ENCODE assay signal across 11 cellular contexts in genomic region chr11:102760355-102761035, GRCh38. TPM values are rescaled to one million over a fixed set of nuclear protein-coding genes. Genes with fewer than 3 reads are reported as not detected.
DNase-seq lines count a peak whose midpoint lies in the region; ATAC-seq, FAIRE-seq and TF ChIP-seq lines count a peak whose summit lies in the region.
"Had no signal": no experiment of that assay in that cellular context is flagged by ENCODE, and none has a peak within 500 bp of the region (broad histone marks: within the 10 kb centered on the region; RNA-seq: fewer than 3 reads in every experiment).

No MANE protein-coding gene starts in this region.

- no peak for ATAC-seq in HG03565 (IDR thresholded peaks at IDR 0.05; ENCODE audit: unreplicated experiment)
- no peak for ATAC-seq in GM18498 (IDR thresholded peaks at IDR 0.05; ENCODE audit: unreplicated experiment)
- ATAC-seq: stimulated activated naive B cell treated with anti-CD40 and anti-IgM and Interleukin-4, amounts not matched to agents 10 μg/mL and 1 μg/mL and 100 μg/mL, for 72 hours had no signal

- FAIRE-seq in H54 (lab: Jason Lieb, UNC) = peak; percentile 41
- no peak for FAIRE-seq in GM12891 (lab: Jason Lieb, UNC)

- DNase-seq in A172 (ENCODE audit: low spot score) = peak; percentile 93
- DNase-seq in H54 (ENCODE audit: insufficient read length, low spot score) = peak; percentile 23
- peak; percentile 97 to 100 for DNase-seq in SW 1271 (lab: John Stamatoyannopoulos, UW)
- peak; percentile 65 for DNase-seq in foreskin melanocyte
- DNase-seq in GM12891 (ENCODE audit: insufficient read length, low spot score) = no peak
- DNase-seq in epidermal melanocyte (ENCODE audit: insufficient read length, low spot score) = no peak
- DNase-seq: activated B cell treated with CpG ODN at 0.5 μM for 24 hours; stimulated activated naive B cell treated with anti-CD40 and anti-IgM and Interleukin-4, amounts not matched to agents 10 μg/mL and 1 μg/mL and 100 μg/mL, for 72 hours had no signal

- TF ChIP-seq POLR2A in H54 (IDR thresholded peaks at IDR 0.05; ENCODE audit: low read depth, low read length) (no peak), GM12891 (IDR thresholded peaks at IDR 0.05; ENCODE audit: low read depth, low read length) (no peak)

TF ChIP-seq in GM12891, 5 proteins besides CTCF, POLR2A, EP300 and RAD21:
- no peak for TF ChIP-seq TAF1 (IDR thresholded peaks at IDR 0.05; ENCODE audit: low read depth, low read length)

RNA-seq across cellular contexts. Expression of gene MMP10, which starts 19.9 kb away (rescaled TPM):
- total RNA-seq in A172 (2014; rRNA removed; shearing (Covaris generic)) = 2.5 and 6.4 TPM in 2 replicates
- polyA plus RNA-seq in GM12891 (2012; ENCODE audit: low read depth, missing spikeins) = not detected
- total RNA-seq: activated B cell treated with CpG ODN at 0.5 μM for 24 hours, neural crest cell had no signal

RNA-seq across cellular contexts. Expression of gene MMP8, which starts 35.7 kb away (rescaled TPM):
- not detected in 2 replicates for total RNA-seq in A172 (2014; rRNA removed; shearing (Covaris generic))
- polyA plus RNA-seq in GM12891 (2012; ENCODE audit: low read depth, missing spikeins) = not detected
- total RNA-seq: activated B cell treated with CpG ODN at 0.5 μM for 24 hours, neural crest cell had no signal

RNA-seq across cellular contexts. Expression of gene MMP1, which starts 37.5 kb away (rescaled TPM):
- 12.9 and 19.7 TPM in 2 replicates for total RNA-seq in A172 (2014; rRNA removed; shearing (Covaris generic))
- polyA plus RNA-seq in GM12891 (2012; ENCODE audit: low read depth, missing spikeins) = not detected
- total RNA-seq: activated B cell treated with CpG ODN at 0.5 μM for 24 hours, neural crest cell had no signal

RNA-seq across cellular contexts. Expression of gene MMP27, which starts 54.9 kb away (rescaled TPM):
- not detected in 2 replicates for total RNA-seq in A172 (2014; rRNA removed; shearing (Covaris generic))
- polyA plus RNA-seq in GM12891 (2012; ENCODE audit: low read depth, missing spikeins) = not detected
- total RNA-seq: activated B cell treated with CpG ODN at 0.5 μM for 24 hours, neural crest cell had no signal

Comparison
In these comparisons a context has a peak if more than half of its experiments do, and no peak if none do; other contexts are left out.
1. DNase-seq: peak in A172 (single experiment), H54 (single experiment), SW 1271 (2 of 2) and foreskin melanocyte (single experiment); none in GM12891 (single experiment) and epidermal melanocyte (single experiment).